Comparison of ENCODE assay signal across 14 cellular contexts in genomic region chr9:127833555-127833954, GRCh38. TPM values are rescaled to one million over a fixed set of nuclear protein-coding genes. Genes with fewer than 3 reads are reported as not detected.
A peak's percentile ranks its signal among the peaks of the same experiment; 100 is the strongest.
DNase-seq lines count a peak whose midpoint lies in the region; ATAC-seq and TF ChIP-seq lines count a peak whose summit lies in the region.
"Had no signal": no experiment of that assay in that cellular context is flagged by ENCODE, and none has a peak within 500 bp of the region (broad histone marks: within the 10 kb centered on the region; RNA-seq: fewer than 3 reads in every experiment).

No MANE protein-coding gene starts in this region.

- H3K27me3 ChIP-seq in left ventricle myocardium inferior (ENCODE audit: low read depth) (no peaks in the 10 kb centered on the region), ascending aorta (no peaks in the 10 kb centered on the region), uterus (no peaks in the 10 kb centered on the region)

- intact Hi-C loops in left ventricle myocardium inferior (cut with micrococcal nuclease): no loop called here
- intact Hi-C loops in Right ventricle myocardium superior (cut with DNase I): no loop called here
- intact Hi-C loops in ascending aorta (cut with DNase I): loop anchor here (2.0 kb wide), 1 partner anchor 31 kb away; the partner anchor contains the start of gene FPGS
- intact Hi-C loops in uterus (cut with DNase I; ENCODE audit: low total_unique reads): no loop called here

- H3K4me3 ChIP-seq in left ventricle myocardium inferior (no peak overlapping the region), ascending aorta (no peak overlapping the region), uterus (no peak overlapping the region)

- H3K36me3 Mint-ChIP-seq in mesothelial cell of epicardium: no peaks in the 10 kb centered on the region

- H3K4me1 ChIP-seq in left ventricle myocardium inferior (peaks cover 100% of the 10 kb centered on the region), ascending aorta (peaks cover 49 to 87% of the 10 kb centered on the region in 2 donors), uterus (peaks cover 12 to 50% of the 10 kb centered on the region in 2 donors)

- H3K27me3 Mint-ChIP-seq in mesothelial cell of epicardium (ENCODE audit: low read depth): no peaks in the 10 kb centered on the region

- H3K4me1 Mint-ChIP-seq in mesothelial cell of epicardium: peaks cover 11% of the 10 kb centered on the region

- H3K27ac ChIP-seq in left ventricle myocardium inferior (replicated peaks): peak overlapping the region; percentile 97
- peak overlapping the region; percentile 95 to 97 for H3K27ac ChIP-seq in ascending aorta
- peak overlapping the region; percentile 86 to 96 for H3K27ac ChIP-seq in uterus

- H3K4me3 Mint-ChIP-seq in mesothelial cell of epicardium: no peak overlapping the region

- ATAC-seq in Right ventricle myocardium superior (ENCODE audit: poor library complexity) (no peak), GM21723 (IDR thresholded peaks at IDR 0.05; ENCODE audit: unreplicated experiment) (no peak)
- ATAC-seq: SK-N-SH treated with all-trans-retinoic acid at 6 μM for 48 hours had no signal

- no peak for TF ChIP-seq CTCF in left ventricle myocardium inferior (IDR thresholded peaks at IDR 0.05; ENCODE audit: borderline replicate concordance)
- no peak for TF ChIP-seq CTCF in ascending aorta (IDR thresholded peaks at IDR 0.05)
- TF ChIP-seq CTCF in mesothelial cell of epicardium (IDR thresholded peaks at IDR 0.05; ENCODE audit: unreplicated experiment): no peak
- no peak for TF ChIP-seq CTCF in uterus (IDR thresholded peaks at IDR 0.05)

- H3K27ac Mint-ChIP-seq in mesothelial cell of epicardium: peak overlapping the region; percentile 39

- DNase-seq in left ventricle myocardium inferior: no peak
- no peak for DNase-seq in Right ventricle myocardium superior
- no peak for DNase-seq in ascending aorta (ENCODE audit: low spot score in 2 of 2)
- no peak for DNase-seq in mesothelial cell of epicardium (ENCODE audit: low spot score in 2 of 2, unreplicated experiment in 2 of 2)
- no peak for DNase-seq in uterus
- DNase-seq in NCI-H1436 (lab: John Stamatoyannopoulos, UW): no peak
- no peak for DNase-seq in KG1 (lab: John Stamatoyannopoulos, UW)
- DNase-seq: activated gamma-delta T cell treated with Interleukin-2 at 50 U/mL for 16 hours, AML-193, head of caudate nucleus, NCI-H1105 treated with DMSO at 0.1 percent for 48 hours, NCI-H69 had no signal

- H3K9me3 ChIP-seq in left ventricle myocardium inferior (replicated peaks) (no peaks in the 10 kb centered on the region), ascending aorta (no peaks in the 10 kb centered on the region), uterus (no peaks in the 10 kb centered on the region)

- no peaks in the 10 kb centered on the region for H3K9me3 Mint-ChIP-seq in mesothelial cell of epicardium

- TF ChIP-seq POLR2A in uterus (IDR thresholded peaks at IDR 0.05): no peak

- H3K36me3 ChIP-seq in left ventricle myocardium inferior (no peaks in the 10 kb centered on the region), ascending aorta (peaks cover 0 to 7% of the 10 kb centered on the region in 2 donors), uterus (no peaks in the 10 kb centered on the region)

RNA-seq across cellular contexts. Expression of gene ENG, which starts 20.9 kb away (rescaled TPM):
- total RNA-seq in left ventricle myocardium inferior: 139 TPM
- total RNA-seq in Right ventricle myocardium superior: 118 TPM
- total RNA-seq in ascending aorta: 675 TPM
- 7.3 to 8.5 TPM (median 8.1 TPM) in 3 replicates for total RNA-seq in mesothelial cell of epicardium
- 100 to 1,000 TPM in 1 of 4 donors, 10 to 100 TPM in 3; 14.0 to 256 (median 50.3) TPM for total RNA-seq in uterus

RNA-seq across cellular contexts. Expression of gene FPGS, which starts 30.9 kb away (rescaled TPM):
- total RNA-seq in left ventricle myocardium inferior (38.0 TPM), Right ventricle myocardium superior (31.5 TPM), ascending aorta (286 TPM), mesothelial cell of epicardium (58.1 to 61.4 TPM (median 58.2 TPM) in 3 replicates), uterus (100 to 1,000 TPM in 1 of 4 donors, 10 to 100 TPM in 3; 11.5 to 128 (median 46.6) TPM)

RNA-seq across cellular contexts. Expression of gene AK1, which starts 43.9 kb away (rescaled TPM):
- total RNA-seq in left ventricle myocardium inferior (844 TPM), Right ventricle myocardium superior (932 TPM), ascending aorta (64.5 TPM), mesothelial cell of epicardium (34.4 to 39.4 TPM (median 38.5 TPM) in 3 replicates), uterus (10 to 100 TPM in 2 of 4 donors, 1 to 10 TPM in 2; 6.1 to 54.3 (median 15.7) TPM)

RNA-seq across cellular contexts. Expression of gene CDK9, which starts 47.7 kb away (rescaled TPM):
- total RNA-seq in left ventricle myocardium inferior (46.4 TPM), Right ventricle myocardium superior (44.4 TPM), ascending aorta (470 TPM), mesothelial cell of epicardium (110 to 120 TPM (median 112 TPM) in 3 replicates), uterus (100 to 1,000 TPM in 1 of 4 donors, 10 to 100 TPM in 3; 30.0 to 175 (median 77.4) TPM)

RNA-seq across cellular contexts. Expression of gene SH2D3C, which starts 55.1 kb away (rescaled TPM):
- total RNA-seq in left ventricle myocardium inferior (18.2 TPM), Right ventricle myocardium superior (18.2 TPM), ascending aorta (49.5 TPM), mesothelial cell of epicardium (3.4 to 3.9 TPM (median 3.7 TPM) in 3 replicates), uterus (10 to 100 TPM in 3 of 4 donors, 1 to 10 TPM in 1; 3.6 to 38.1 (median 19.8) TPM)

Comparison
In these comparisons a context has a peak if more than half of its experiments do, and no peak if none do; other contexts are left out.
1. RNA of gene AK1, which starts 43.9 kb away (total RNA-seq): 932 TPM in Right ventricle myocardium superior (single experiment) and 844 TPM in left ventricle myocardium inferior (single experiment); 64.5 TPM in ascending aorta (single experiment), 34.4 to 39.4 TPM in mesothelial cell of epicardium and 6.1 to 54.3 TPM in uterus; every median in the first group is over 10 times any median in the second.
2. Peak in every context shown above with its lines, with median percentiles within 50 percentile points of each other: H3K27ac ChIP-seq.